Comparison of ENCODE assay signal across 19 cellular contexts in genomic region chr2:134039912-134040581, GRCh38.
DNase-seq lines count a peak whose midpoint lies in the region; ATAC-seq and TF ChIP-seq lines count a peak whose summit lies in the region.
"Had no signal": no experiment of that assay in that cellular context is flagged by ENCODE, and none has a peak within 500 bp of the region (broad histone marks: within the 10 kb centered on the region; RNA-seq: fewer than 3 reads in every experiment).

No MANE protein-coding gene starts in this region.

- TF ChIP-seq POLR2A in upper lobe of left lung (IDR thresholded peaks at IDR 0.05): no peak

- TF ChIP-seq CTCF in upper lobe of left lung (IDR thresholded peaks at IDR 0.05): no peak

- peaks cover 2% of the 10 kb centered on the region for H3K9me3 Mint-ChIP-seq in activated CD4-positive, alpha-beta memory T cell treated with anti-CD3 and anti-CD28 coated beads, Interleukin-2, amount 10 ng/mL, durations not matched to agents 7 days and 5 days
- peaks cover 16% of the 10 kb centered on the region for H3K9me3 Mint-ChIP-seq in activated CD4-positive, alpha-beta memory T cell treated with anti-CD3 and anti-CD28 coated beads for 36 hours
- peaks cover 0 to 14% (median 9%) of the 10 kb centered on the region in 7 donors for H3K9me3 Mint-ChIP-seq in naive B cell

- no peak for DNase-seq in activated CD4-positive, alpha-beta memory T cell treated with anti-CD3 and anti-CD28 coated beads, Interleukin-2, amount 10 ng/mL, durations not matched to agents 7 days and 5 days
- DNase-seq in activated CD4-positive, alpha-beta memory T cell treated with anti-CD3 and anti-CD28 coated beads for 36 hours: no peak
- peak; percentile 39 for DNase-seq in naive B cell
- no peak for DNase-seq in HEK293T (ENCODE audit: extremely low spot score)
- DNase-seq in upper lobe of left lung: no peak
- no peak for DNase-seq in globus pallidus (ENCODE audit: low spot score)
- DNase-seq: 8988T; anterior cingulate cortex; erythroblast; glutamatergic neuron; HFFc6; mammary epithelial cell; NCI-H1105; NCI-H345; stimulated activated CD4-positive, alpha-beta T cell treated with anti-CD3 and anti-CD28 coated beads, Interleukin-1b, Interleukin-23, amount 100 ng/mL, for 48 hours; testis had no signal

- H3K27ac Mint-ChIP-seq in activated CD4-positive, alpha-beta memory T cell treated with anti-CD3 and anti-CD28 coated beads, Interleukin-2, amount 10 ng/mL, durations not matched to agents 7 days and 5 days: peak overlapping the region; percentile 48
- H3K27ac Mint-ChIP-seq in activated CD4-positive, alpha-beta memory T cell treated with anti-CD3 and anti-CD28 coated beads for 36 hours: no peak overlapping the region
- peak overlapping the region in 5 of 6 donors; percentile 11 to 95 (median 72) for H3K27ac Mint-ChIP-seq in naive B cell
- H3K27ac Mint-ChIP-seq: activated T-helper 17 cell treated with anti-CD3 and anti-CD28 coated beads, Interleukin-2, amount 50 U/mL, for 72 hours; HFFc6 had no signal

- TF ChIP-seq EP300 in upper lobe of left lung (IDR thresholded peaks at IDR 0.05): no peak

- H3K4me3 Mint-ChIP-seq in activated CD4-positive, alpha-beta memory T cell treated with anti-CD3 and anti-CD28 coated beads, Interleukin-2, amount 10 ng/mL, durations not matched to agents 7 days and 5 days: no peak overlapping the region
- no peak overlapping the region for H3K4me3 Mint-ChIP-seq in activated CD4-positive, alpha-beta memory T cell treated with anti-CD3 and anti-CD28 coated beads for 36 hours
- peak overlapping the region; percentile 48 to 88 (median 78) for H3K4me3 Mint-ChIP-seq in naive B cell
- H3K4me3 Mint-ChIP-seq: activated T-helper 17 cell treated with anti-CD3 and anti-CD28 coated beads, Interleukin-2, amount 50 U/mL, for 72 hours; HFFc6 had no signal

- ATAC-seq in GM21515 (IDR thresholded peaks at IDR 0.05; ENCODE audit: unreplicated experiment): peak; percentile 70
- peak; percentile 77 for ATAC-seq in HG03432 (IDR thresholded peaks at IDR 0.05; ENCODE audit: unreplicated experiment)
- peak; percentile 56 to 76 for ATAC-seq in naive B cell (ENCODE audit: low read depth in 2 of 2)
- ATAC-seq in upper lobe of left lung (ENCODE audit: low FRiP score in 2 of 2): no peak
- ATAC-seq: activated T-helper 17 cell treated with anti-CD3 and anti-CD28 coated beads, Interleukin-2, amount 50 U/mL, for 72 hours had no signal

- peaks cover 9% of the 10 kb centered on the region for H3K27me3 Mint-ChIP-seq in activated CD4-positive, alpha-beta memory T cell treated with anti-CD3 and anti-CD28 coated beads, Interleukin-2, amount 10 ng/mL, durations not matched to agents 7 days and 5 days
- H3K27me3 Mint-ChIP-seq in activated CD4-positive, alpha-beta memory T cell treated with anti-CD3 and anti-CD28 coated beads for 36 hours: peaks cover 2% of the 10 kb centered on the region
- peaks cover 0 to 5% (median under 1%) of the 10 kb centered on the region in 3 donors for H3K27me3 Mint-ChIP-seq in naive B cell
- H3K27me3 Mint-ChIP-seq: activated T-helper 17 cell treated with anti-CD3 and anti-CD28 coated beads, Interleukin-2, amount 50 U/mL, for 72 hours had no signal

- no peak overlapping the region for H3K27ac ChIP-seq in upper lobe of left lung
- H3K27ac ChIP-seq: testis had no signal

- no peaks in the 10 kb centered on the region for H3K27me3 ChIP-seq in upper lobe of left lung
- H3K27me3 ChIP-seq: testis had no signal

- H3K36me3 Mint-ChIP-seq in activated CD4-positive, alpha-beta memory T cell treated with anti-CD3 and anti-CD28 coated beads, Interleukin-2, amount 10 ng/mL, durations not matched to agents 7 days and 5 days (ENCODE audit: low read depth): no peaks in the 10 kb centered on the region
- peaks cover 6% of the 10 kb centered on the region for H3K36me3 Mint-ChIP-seq in activated CD4-positive, alpha-beta memory T cell treated with anti-CD3 and anti-CD28 coated beads for 36 hours
- H3K36me3 Mint-ChIP-seq in naive B cell: peaks cover 4 to 14% of the 10 kb centered on the region in 2 donors

- intact Hi-C loops in activated CD4-positive, alpha-beta memory T cell treated with anti-CD3 and anti-CD28 coated beads for 36 hours (cut with micrococcal nuclease): no loop called here

- no peaks in the 10 kb centered on the region for H3K36me3 ChIP-seq in upper lobe of left lung

- 83 to 90% methylated on average over 1 of the region's 1 CpG for WGBS in upper lobe of left lung, 2 donors

- peaks cover 28% of the 10 kb centered on the region for H3K4me1 Mint-ChIP-seq in activated CD4-positive, alpha-beta memory T cell treated with anti-CD3 and anti-CD28 coated beads, Interleukin-2, amount 10 ng/mL, durations not matched to agents 7 days and 5 days
- peaks cover 26% of the 10 kb centered on the region for H3K4me1 Mint-ChIP-seq in activated CD4-positive, alpha-beta memory T cell treated with anti-CD3 and anti-CD28 coated beads for 36 hours (ENCODE audit: low read depth)
- peaks cover 45 to 65% (median 63%) of the 10 kb centered on the region in 3 donors for H3K4me1 Mint-ChIP-seq in naive B cell

- CTCF ChIA-PET in activated CD4-positive, alpha-beta memory T cell treated with anti-CD3 and anti-CD28 coated beads, Interleukin-2, amount 10 ng/mL, durations not matched to agents 7 days and 5 days (lab: Charles Lee): no interaction called here
- CTCF ChIA-PET in activated CD4-positive, alpha-beta memory T cell treated with anti-CD3 and anti-CD28 coated beads for 36 hours (lab: Charles Lee): no interaction called here
- CTCF ChIA-PET in HEK293T (lab: Yijun Ruan, JAX): no interaction called here

- H3K4me3 ChIP-seq in upper lobe of left lung: no peak overlapping the region
- H3K4me3 ChIP-seq: testis had no signal

- H3K9me3 ChIP-seq in upper lobe of left lung: peaks cover 0 to 5% (median 0%) of the 10 kb centered on the region in 4 donors
- H3K9me3 ChIP-seq: testis had no signal

- POLR2A ChIA-PET in activated CD4-positive, alpha-beta memory T cell treated with anti-CD3 and anti-CD28 coated beads, Interleukin-2, amount 10 ng/mL, durations not matched to agents 7 days and 5 days (lab: Charles Lee): no interaction called here
- POLR2A ChIA-PET in activated CD4-positive, alpha-beta memory T cell treated with anti-CD3 and anti-CD28 coated beads for 36 hours (lab: Charles Lee): no interaction called here
- POLR2A ChIA-PET in HEK293T (lab: Yijun Ruan, JAX): no interaction called here

- no peaks in the 10 kb centered on the region for H3K4me1 ChIP-seq in upper lobe of left lung
- H3K4me1 ChIP-seq: testis had no signal

TF ChIP-seq in HEK293T, 16 proteins besides CTCF, POLR2A, EP300 and RAD21:
- no peak for TF ChIP-seq CTBP1 (IDR thresholded peaks at IDR 0.05; ENCODE audit: borderline replicate concordance)
- no peak for TF ChIP-seq BHLHE40 (IDR thresholded peaks at IDR 0.05; ENCODE audit: borderline replicate concordance)
- TF ChIP-seq FOXK2 (IDR thresholded peaks at IDR 0.05): no peak
- TF ChIP-seq SP1 (IDR thresholded peaks at IDR 0.05): no peak
- no peak for TF ChIP-seq PKNOX1 (IDR thresholded peaks at IDR 0.05)
- no peak for TF ChIP-seq ELF4 (IDR thresholded peaks at IDR 0.05)
- TF ChIP-seq ARNT (IDR thresholded peaks at IDR 0.05): no peak

Comparison
In these comparisons a context has a peak if more than half of its experiments do, and no peak if none do; other contexts are left out.
1. H3K4me3 Mint-ChIP-seq: peak in naive B cell (8 of 8); none in activated CD4-positive, alpha-beta memory T cell treated with anti-CD3 and anti-CD28 coated beads, Interleukin-2, amount 10 ng/mL, durations not matched to agents 7 days and 5 days (single experiment) and activated CD4-positive, alpha-beta memory T cell treated with anti-CD3 and anti-CD28 coated beads for 36 hours (single experiment).
2. ATAC-seq: peak in GM21515 (single experiment), HG03432 (single experiment) and naive B cell (2 of 2); none in upper lobe of left lung (0 of 2).